In genomic region chr14:91333640-91334039, GRCh38 we compare ENCODE assay signal across 12 cellular contexts.
DNase-seq lines count a peak whose midpoint lies in the region; ATAC-seq and TF ChIP-seq lines count a peak whose summit lies in the region.
"Had no signal": no experiment of that assay in that cellular context is flagged by ENCODE, and none has a peak within 500 bp of the region (broad histone marks: within the 10 kb centered on the region; RNA-seq: fewer than 3 reads in every experiment).

No MANE protein-coding gene starts in this region.

- CTCF ChIA-PET in T-cell (lab: Charles Lee): no interaction called here
- CTCF ChIA-PET in HEK293T (lab: Yijun Ruan, JAX): no interaction called here

- H3K36me3 Mint-ChIP-seq in T-cell: peaks cover 34% of the 10 kb centered on the region

- peak overlapping the region in 1 of 3 donors; percentile 75 for H3K4me3 Mint-ChIP-seq in T-cell

- H3K4me1 Mint-ChIP-seq in T-cell: peaks cover 61 to 67% (median 66%) of the 10 kb centered on the region in 3 donors

- no peaks in the 10 kb centered on the region for H3K27me3 Mint-ChIP-seq in T-cell

- no peak overlapping the region for H3K4me3 ChIP-seq in GM12865 (ENCODE audit: low read depth, low read length)

- DNase-seq in GM12865 (ENCODE audit: low read depth) (peak; percentile 86), GM19238 (ENCODE audit: insufficient read length, low spot score) (peak; percentile 62), T-cell (no peak), H4 (ENCODE audit: low spot score) (no peak), NOMO-1 treated with dmso at 0.1 percent for 144 hours (lab: John Stamatoyannopoulos, UW; ENCODE audit: unreplicated experiment) (no peak), HEK293T (ENCODE audit: extremely low spot score) (no peak)
- no peak for DNase-seq in activated CD8-positive, alpha-beta memory T cell treated with anti-CD3 and anti-CD28 coated beads, Interleukin-2, amount 50 U/mL, for 4 hours
- DNase-seq: NCI-H510A treated with DMSO at 0.1 percent for 48 hours; SHP77; stimulated activated CD4-positive, alpha-beta T cell treated with anti-CD3 and anti-CD28 coated beads, Interleukin-4, amount 100 ng/mL, for 24 hours had no signal

- POLR2A ChIA-PET in T-cell (lab: Charles Lee): no interaction called here
- POLR2A ChIA-PET in HEK293T (lab: Yijun Ruan, JAX): no interaction called here

- TF ChIP-seq CTCF in GM12865 (IDR thresholded peaks at IDR 0.05; ENCODE audit: insufficient read depth, low read depth, low read length, missing control alignments): no peak

- peak; percentile 54 for ATAC-seq in HG02623 (IDR thresholded peaks at IDR 0.05; ENCODE audit: unreplicated experiment)
- ATAC-seq in T-cell (replicated peaks in 1 of 4): no peak

- peak overlapping the region; percentile 71 to 96 for H3K27ac Mint-ChIP-seq in T-cell
- H3K27ac Mint-ChIP-seq: activated T-helper 2 cell treated with anti-CD3 and anti-CD28 coated beads, Interferon-gamma antibody, Interleukin-2, Interleukin-4, amounts not matched to agents 10 μg/mL and 5 μg/mL and 100 μg/mL, durations not matched to agents 14 hours and 24 hours and 36 hours had no signal

- H3K9me3 Mint-ChIP-seq in T-cell: no peaks in the 10 kb centered on the region
- H3K9me3 Mint-ChIP-seq: activated T-helper 2 cell treated with anti-CD3 and anti-CD28 coated beads, Interferon-gamma antibody, Interleukin-2, Interleukin-4, amounts not matched to agents 10 μg/mL and 5 μg/mL and 100 μg/mL, durations not matched to agents 14 hours and 24 hours and 36 hours had no signal

TF ChIP-seq in HEK293T, 16 proteins besides CTCF, POLR2A, EP300 and RAD21:
- no peak for TF ChIP-seq ZNF384 (IDR thresholded peaks at IDR 0.05)
- TF ChIP-seq ELF4 (IDR thresholded peaks at IDR 0.05): no peak
- no peak for TF ChIP-seq NFRKB (IDR thresholded peaks at IDR 0.05)
- no peak for TF ChIP-seq FOXK2 (IDR thresholded peaks at IDR 0.05)
- TF ChIP-seq HDGF (IDR thresholded peaks at IDR 0.05; ENCODE audit: borderline replicate concordance): no peak
- TF ChIP-seq BHLHE40 (IDR thresholded peaks at IDR 0.05; ENCODE audit: borderline replicate concordance): no peak
- TF ChIP-seq FOXA1 (IDR thresholded peaks at IDR 0.05): no peak
- no peak for TF ChIP-seq PKNOX1 (IDR thresholded peaks at IDR 0.05)

Comparison
In these comparisons a context has a peak if more than half of its experiments do, and no peak if none do; other contexts are left out.
1. DNase-seq: peak in GM12865 (single experiment) and GM19238 (single experiment); none in T-cell (0 of 34), H4 (single experiment), NOMO-1 treated with dmso at 0.1 percent for 144 hours (single experiment), HEK293T (single experiment) and activated CD8-positive, alpha-beta memory T cell treated with anti-CD3 and anti-CD28 coated beads, Interleukin-2, amount 50 U/mL, for 4 hours (single experiment).